In the genomic region with DNA sequence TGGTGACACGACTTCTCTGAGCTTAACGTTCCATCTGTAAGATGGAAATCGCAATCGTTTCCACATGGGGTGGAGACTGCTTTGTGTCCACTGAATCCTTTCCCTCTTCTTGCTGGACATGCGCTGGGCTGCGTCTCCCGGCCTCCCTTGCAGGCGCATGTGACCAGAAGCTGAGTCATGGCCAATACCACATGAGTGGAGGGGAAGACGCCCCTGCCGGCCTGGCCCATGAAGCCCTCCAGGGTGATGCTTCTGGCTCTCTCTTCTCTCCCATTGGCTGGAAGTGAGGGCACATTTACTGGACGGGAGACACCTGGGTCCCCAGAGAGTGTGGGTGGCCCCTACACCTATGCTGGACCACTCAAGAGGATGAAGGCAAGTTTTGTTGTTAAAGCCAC, we compare ENCODE assay signal across 1 cellular context.
TF ChIP-seq lines count a peak whose summit lies in the region.

No MANE protein-coding gene starts in this region.

TF ChIP-seq in K562, 482 proteins besides CTCF, POLR2A, EP300 and RAD21 (continued from another document):
- TF ChIP-seq, protein P1, sequence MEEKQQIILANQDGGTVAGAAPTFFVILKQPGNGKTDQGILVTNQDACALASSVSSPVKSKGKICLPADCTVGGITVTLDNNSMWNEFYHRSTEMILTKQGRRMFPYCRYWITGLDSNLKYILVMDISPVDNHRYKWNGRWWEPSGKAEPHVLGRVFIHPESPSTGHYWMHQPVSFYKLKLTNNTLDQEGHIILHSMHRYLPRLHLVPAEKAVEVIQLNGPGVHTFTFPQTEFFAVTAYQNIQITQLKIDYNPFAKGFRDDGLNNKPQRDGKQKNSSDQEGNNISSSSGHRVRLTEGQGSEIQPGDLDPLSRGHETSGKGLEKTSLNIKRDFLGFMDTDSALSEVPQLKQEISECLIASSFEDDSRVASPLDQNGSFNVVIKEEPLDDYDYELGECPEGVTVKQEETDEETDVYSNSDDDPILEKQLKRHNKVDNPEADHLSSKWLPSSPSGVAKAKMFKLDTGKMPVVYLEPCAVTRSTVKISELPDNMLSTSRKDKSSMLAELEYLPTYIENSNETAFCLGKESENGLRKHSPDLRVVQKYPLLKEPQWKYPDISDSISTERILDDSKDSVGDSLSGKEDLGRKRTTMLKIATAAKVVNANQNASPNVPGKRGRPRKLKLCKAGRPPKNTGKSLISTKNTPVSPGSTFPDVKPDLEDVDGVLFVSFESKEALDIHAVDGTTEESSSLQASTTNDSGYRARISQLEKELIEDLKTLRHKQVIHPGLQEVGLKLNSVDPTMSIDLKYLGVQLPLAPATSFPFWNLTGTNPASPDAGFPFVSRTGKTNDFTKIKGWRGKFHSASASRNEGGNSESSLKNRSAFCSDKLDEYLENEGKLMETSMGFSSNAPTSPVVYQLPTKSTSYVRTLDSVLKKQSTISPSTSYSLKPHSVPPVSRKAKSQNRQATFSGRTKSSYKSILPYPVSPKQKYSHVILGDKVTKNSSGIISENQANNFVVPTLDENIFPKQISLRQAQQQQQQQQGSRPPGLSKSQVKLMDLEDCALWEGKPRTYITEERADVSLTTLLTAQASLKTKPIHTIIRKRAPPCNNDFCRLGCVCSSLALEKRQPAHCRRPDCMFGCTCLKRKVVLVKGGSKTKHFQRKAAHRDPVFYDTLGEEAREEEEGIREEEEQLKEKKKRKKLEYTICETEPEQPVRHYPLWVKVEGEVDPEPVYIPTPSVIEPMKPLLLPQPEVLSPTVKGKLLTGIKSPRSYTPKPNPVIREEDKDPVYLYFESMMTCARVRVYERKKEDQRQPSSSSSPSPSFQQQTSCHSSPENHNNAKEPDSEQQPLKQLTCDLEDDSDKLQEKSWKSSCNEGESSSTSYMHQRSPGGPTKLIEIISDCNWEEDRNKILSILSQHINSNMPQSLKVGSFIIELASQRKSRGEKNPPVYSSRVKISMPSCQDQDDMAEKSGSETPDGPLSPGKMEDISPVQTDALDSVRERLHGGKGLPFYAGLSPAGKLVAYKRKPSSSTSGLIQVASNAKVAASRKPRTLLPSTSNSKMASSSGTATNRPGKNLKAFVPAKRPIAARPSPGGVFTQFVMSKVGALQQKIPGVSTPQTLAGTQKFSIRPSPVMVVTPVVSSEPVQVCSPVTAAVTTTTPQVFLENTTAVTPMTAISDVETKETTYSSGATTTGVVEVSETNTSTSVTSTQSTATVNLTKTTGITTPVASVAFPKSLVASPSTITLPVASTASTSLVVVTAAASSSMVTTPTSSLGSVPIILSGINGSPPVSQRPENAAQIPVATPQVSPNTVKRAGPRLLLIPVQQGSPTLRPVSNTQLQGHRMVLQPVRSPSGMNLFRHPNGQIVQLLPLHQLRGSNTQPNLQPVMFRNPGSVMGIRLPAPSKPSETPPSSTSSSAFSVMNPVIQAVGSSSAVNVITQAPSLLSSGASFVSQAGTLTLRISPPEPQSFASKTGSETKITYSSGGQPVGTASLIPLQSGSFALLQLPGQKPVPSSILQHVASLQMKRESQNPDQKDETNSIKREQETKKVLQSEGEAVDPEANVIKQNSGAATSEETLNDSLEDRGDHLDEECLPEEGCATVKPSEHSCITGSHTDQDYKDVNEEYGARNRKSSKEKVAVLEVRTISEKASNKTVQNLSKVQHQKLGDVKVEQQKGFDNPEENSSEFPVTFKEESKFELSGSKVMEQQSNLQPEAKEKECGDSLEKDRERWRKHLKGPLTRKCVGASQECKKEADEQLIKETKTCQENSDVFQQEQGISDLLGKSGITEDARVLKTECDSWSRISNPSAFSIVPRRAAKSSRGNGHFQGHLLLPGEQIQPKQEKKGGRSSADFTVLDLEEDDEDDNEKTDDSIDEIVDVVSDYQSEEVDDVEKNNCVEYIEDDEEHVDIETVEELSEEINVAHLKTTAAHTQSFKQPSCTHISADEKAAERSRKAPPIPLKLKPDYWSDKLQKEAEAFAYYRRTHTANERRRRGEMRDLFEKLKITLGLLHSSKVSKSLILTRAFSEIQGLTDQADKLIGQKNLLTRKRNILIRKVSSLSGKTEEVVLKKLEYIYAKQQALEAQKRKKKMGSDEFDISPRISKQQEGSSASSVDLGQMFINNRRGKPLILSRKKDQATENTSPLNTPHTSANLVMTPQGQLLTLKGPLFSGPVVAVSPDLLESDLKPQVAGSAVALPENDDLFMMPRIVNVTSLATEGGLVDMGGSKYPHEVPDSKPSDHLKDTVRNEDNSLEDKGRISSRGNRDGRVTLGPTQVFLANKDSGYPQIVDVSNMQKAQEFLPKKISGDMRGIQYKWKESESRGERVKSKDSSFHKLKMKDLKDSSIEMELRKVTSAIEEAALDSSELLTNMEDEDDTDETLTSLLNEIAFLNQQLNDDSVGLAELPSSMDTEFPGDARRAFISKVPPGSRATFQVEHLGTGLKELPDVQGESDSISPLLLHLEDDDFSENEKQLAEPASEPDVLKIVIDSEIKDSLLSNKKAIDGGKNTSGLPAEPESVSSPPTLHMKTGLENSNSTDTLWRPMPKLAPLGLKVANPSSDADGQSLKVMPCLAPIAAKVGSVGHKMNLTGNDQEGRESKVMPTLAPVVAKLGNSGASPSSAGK (IDR thresholded peaks at IDR 0.05), result peak; percentile 49
- TF ChIP-seq NRF1 (conservative IDR thresholded peaks at IDR 0.05 in 1 of 2, IDR thresholded peaks at IDR 0.05 in 1 of 2) (peak; percentile 84 to 87), RAD51 (IDR thresholded peaks at IDR 0.05; ENCODE audit: borderline replicate concordance, low read depth) (peak; percentile 63; the same call in 1 of the 2 replicates), MITF (IDR thresholded peaks at IDR 0.05) (0 out of 2 replicates have a peak, but pooled peaks have one; percentile 38), MAFG (tag; conservative IDR thresholded peaks at IDR 0.05) (peak; percentile 52; the same call in 1 of the 2 replicates), BHLHE40 (IDR thresholded peaks at IDR 0.05; ENCODE audit: low read length) (0 out of 2 replicates have a peak, but pooled peaks have one; percentile 23), E2F6 (IDR thresholded peaks at IDR 0.05; ENCODE audit: borderline replicate concordance in 1 of 2, extremely low read depth in 1 of 2, insufficient read depth in 1 of 2, insufficient read length in 1 of 2, low read depth in 1 of 2, low read length in 1 of 2, poor library complexity in 1 of 2, severe bottlenecking in 1 of 2) (peak in 1 of 2 experiments; percentile 8), L3MBTL2 (IDR thresholded peaks at IDR 0.05) (peak; percentile 77), JUND (IDR thresholded peaks at IDR 0.05; ENCODE audit: borderline replicate concordance, low read depth, low read length) (peak; percentile 64), JUND (tag; IDR thresholded peaks at IDR 0.05; ENCODE audit: borderline replicate concordance, low read depth, low read length) (peak; percentile 34; the same call in 1 of the 3 replicates), MYC (IDR thresholded peaks at IDR 0.05; ENCODE audit: low read depth, low read length) (0 out of 2 replicates have a peak, but pooled peaks have one; percentile 16), MYC (CRISPR knock-in tag; IDR thresholded peaks at IDR 0.05; ENCODE audit: borderline replicate concordance, low read depth) (no peak), KAT7 (CRISPR knock-in tag; IDR thresholded peaks at IDR 0.05; ENCODE audit: borderline replicate concordance) (no peak), FOSL1 (tag; conservative IDR thresholded peaks at IDR 0.05) (peak; percentile 60), GABPB1 (CRISPR knock-in tag; IDR thresholded peaks at IDR 0.05) (no peak), ZNF507 (tag; conservative IDR thresholded peaks at IDR 0.05) (no peak), USF2 (CRISPR knock-in tag; IDR thresholded peaks at IDR 0.05) (peak; percentile 83)
- TF ChIP-seq, protein P2, sequence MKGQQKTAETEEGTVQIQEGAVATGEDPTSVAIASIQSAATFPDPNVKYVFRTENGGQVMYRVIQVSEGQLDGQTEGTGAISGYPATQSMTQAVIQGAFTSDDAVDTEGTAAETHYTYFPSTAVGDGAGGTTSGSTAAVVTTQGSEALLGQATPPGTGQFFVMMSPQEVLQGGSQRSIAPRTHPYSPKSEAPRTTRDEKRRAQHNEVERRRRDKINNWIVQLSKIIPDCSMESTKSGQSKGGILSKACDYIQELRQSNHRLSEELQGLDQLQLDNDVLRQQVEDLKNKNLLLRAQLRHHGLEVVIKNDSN (CRISPR knock-in tag; IDR thresholded peaks at IDR 0.05), result peak; percentile 43; the same call in 1 of the 2 replicates
- TF ChIP-seq, protein P3, sequence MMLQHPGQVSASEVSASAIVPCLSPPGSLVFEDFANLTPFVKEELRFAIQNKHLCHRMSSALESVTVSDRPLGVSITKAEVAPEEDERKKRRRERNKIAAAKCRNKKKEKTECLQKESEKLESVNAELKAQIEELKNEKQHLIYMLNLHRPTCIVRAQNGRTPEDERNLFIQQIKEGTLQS (IDR thresholded peaks at IDR 0.05), result peak; percentile 53; the same call in 1 of the 2 replicates
- TF ChIP-seq, protein P3 (CRISPR knock-in tag; conservative IDR thresholded peaks at IDR 0.05), result no peak
